Comparison of ENCODE assay signal across 1 cellular context in genomic region chr4:139568206-139568969, GRCh38.
TF ChIP-seq lines count a peak whose summit lies in the region.

No MANE protein-coding gene starts in this region.

TF ChIP-seq in WTC11, 78 proteins besides CTCF, POLR2A, EP300 and RAD21 (continued from another document):
- TF ChIP-seq CREM (CRISPR knock-in tag; IDR thresholded peaks at IDR 0.05) (no peak), ZNF232 (CRISPR knock-in tag; IDR thresholded peaks at IDR 0.05) (no peak), GABPB1 (CRISPR knock-in tag; IDR thresholded peaks at IDR 0.05) (no peak), ZNF317 (CRISPR knock-in tag; IDR thresholded peaks at IDR 0.05; ENCODE audit: borderline replicate concordance, low read depth) (no peak), PREB (CRISPR knock-in tag; IDR thresholded peaks at IDR 0.05; ENCODE audit: borderline replicate concordance) (no peak)
